In the genomic region with DNA sequence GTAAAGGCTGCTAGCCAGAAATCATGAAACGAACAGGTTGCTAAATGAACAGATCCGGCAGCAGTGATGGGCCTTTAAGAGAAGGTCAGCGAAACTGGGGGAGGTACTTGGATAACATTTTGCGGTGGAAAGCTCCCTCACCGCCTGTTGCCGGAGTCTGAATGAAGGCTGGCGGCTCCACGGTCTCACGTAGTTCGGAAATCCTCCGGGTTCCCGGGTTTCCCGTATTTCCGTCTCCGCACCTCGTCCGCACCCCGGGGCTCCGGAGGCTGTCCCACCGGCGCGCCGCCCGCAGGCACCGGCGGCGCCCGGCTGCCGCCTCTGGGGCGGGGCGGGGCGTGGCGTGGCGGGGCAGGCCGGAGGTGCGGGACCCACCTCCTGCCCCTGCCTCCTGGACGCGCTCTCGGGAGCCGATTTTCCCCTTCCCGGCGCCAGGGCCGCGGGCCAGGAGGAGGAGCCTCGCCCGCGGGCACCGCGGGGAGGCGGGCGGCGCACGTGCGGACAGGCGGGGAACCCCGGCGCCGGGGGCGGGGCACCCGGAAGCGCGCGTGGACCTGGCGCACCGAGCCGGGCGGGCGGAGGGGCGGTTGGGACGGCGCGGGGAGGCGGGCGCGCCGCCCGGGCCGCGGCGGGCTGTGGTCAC, we compare ENCODE assay signal across 8 cellular contexts. TPM values are rescaled to one million over a fixed set of nuclear protein-coding genes. Genes with fewer than 3 reads are reported as not detected.
DNase-seq lines count a peak whose midpoint lies in the region; ATAC-seq, FAIRE-seq and TF ChIP-seq lines count a peak whose summit lies in the region.

A gene with protein sequence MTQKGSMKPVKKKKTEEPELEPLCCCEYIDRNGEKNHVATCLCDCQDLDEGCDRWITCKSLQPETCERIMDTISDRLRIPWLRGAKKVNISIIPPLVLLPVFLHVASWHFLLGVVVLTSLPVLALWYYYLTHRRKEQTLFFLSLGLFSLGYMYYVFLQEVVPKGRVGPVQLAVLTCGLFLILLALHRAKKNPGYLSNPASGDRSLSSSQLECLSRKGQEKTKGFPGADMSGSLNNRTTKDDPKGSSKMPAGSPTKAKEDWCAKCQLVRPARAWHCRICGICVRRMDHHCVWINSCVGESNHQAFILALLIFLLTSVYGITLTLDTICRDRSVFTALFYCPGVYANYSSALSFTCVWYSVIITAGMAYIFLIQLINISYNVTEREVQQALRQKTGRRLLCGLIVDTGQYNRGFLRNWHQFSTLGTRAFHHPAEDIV (plus strand): TSS at position 642 of the 643 bp plus-strand sequence. CDS start 790 bp downstream, outside the sequence.

- H3K36me3 ChIP-seq in HAP-1 (replicated peaks) (0 out of 2 replicates have a peak, but pooled peaks cover 2% of the 10 kb centered on the region), MG63 (no peaks in the 10 kb centered on the region), pancreas (no peaks in the 10 kb centered on the region), tibial nerve (no peaks in the 10 kb centered on the region)

- TF ChIP-seq CTCF in pancreas (IDR thresholded peaks at IDR 0.05) = no peak
- TF ChIP-seq CTCF in tibial nerve (IDR thresholded peaks at IDR 0.05) = no peak

- in situ Hi-C loops in G401 (cut with HindIII; ENCODE audit: low sequenced_read_pairs) (no loop called here), HAP-1 (cut with MboI; ENCODE audit: low sequenced_read_pairs) (no loop called here), SK-MEL-5 (cut with HindIII; ENCODE audit: low pct_unique_long_range_greater_than_20kb, low sequenced_read_pairs) (no loop called here)

- TF ChIP-seq POLR2A in tibial nerve (IDR thresholded peaks at IDR 0.05) = peak in 1 of 2 donors; percentile 11

- H3K4me3 ChIP-seq in HAP-1 (peak within 1 kb of the TSS; percentile 62), MG63 (peak within 1 kb of the TSS; percentile 54), pancreas (peak within 1 kb of the TSS; percentile 71 to 96 (median 84)), tibial nerve (peak within 1 kb of the TSS; percentile 50 to 87 (median 83))

- H3K27ac ChIP-seq in pancreas (peak within 1 kb of the TSS; percentile 58 to 78 (median 74)), tibial nerve (peak within 1 kb of the TSS in 3 of 4 donors; percentile 50 to 61 (median 57))

- peak; percentile 75 for DNase-seq in G401 (ENCODE audit: low spot score)
- DNase-seq in HAP-1 (ENCODE audit: low spot score in 2 of 2) = peak; percentile 63 to 85
- peak; percentile 86 for DNase-seq in MG63
- peak; percentile 48 for DNase-seq in SK-MEL-5 (ENCODE audit: low read depth, low spot score)
- DNase-seq in activated naive CD4-positive, alpha-beta T cell treated with anti-CD3 and anti-CD28 coated beads, Interleukin-2, amount 50 U/mL, for 16 hours = peak; percentile 71
- peak in 39 of 42 donors; percentile 26 to 77 (median 55) for DNase-seq in head of caudate nucleus
- peak; percentile 89 to 95 (median 93) for DNase-seq in pancreas
- DNase-seq in tibial nerve (ENCODE audit: low spot score in 2 of 2) = peak in 1 of 2 donors; percentile 21

- H3K27me3 ChIP-seq in HAP-1 (ENCODE audit: low read depth) (no peaks in the 10 kb centered on the region), MG63 (0 out of 2 replicates have a peak, but pooled peaks cover 2% of the 10 kb centered on the region), pancreas (no peaks in the 10 kb centered on the region), tibial nerve (no peaks in the 10 kb centered on the region)

- FAIRE-seq in pancreas (lab: Jason Lieb, UNC) = no peak

- TF ChIP-seq EP300 in tibial nerve (IDR thresholded peaks at IDR 0.05) = no peak

- intact Hi-C loops in head of caudate nucleus (cut with DNase I) = no loop called here
- intact Hi-C loops in pancreas (cut with DNase I) = no loop called here

- no peaks in the 10 kb centered on the region for H3K9me3 ChIP-seq in HAP-1
- no peaks in the 10 kb centered on the region for H3K9me3 ChIP-seq in MG63
- no peaks in the 10 kb centered on the region for H3K9me3 ChIP-seq in pancreas
- no peaks in the 10 kb centered on the region for H3K9me3 ChIP-seq in tibial nerve

- WGBS in pancreas, 2 donors = 0% methylated on average over 40 to 80 of the region's 80 CpGs
- WGBS in tibial nerve, 2 donors = 0 to 2% methylated on average over 29 to 38 of the region's 80 CpGs

- ATAC-seq in pancreas = peak; percentile 91 to 94 (median 93)

- H3K4me1 ChIP-seq in HAP-1 (peaks cover 8% of the 10 kb centered on the region), pancreas (no peaks in the 10 kb centered on the region), tibial nerve (peaks cover 0 to 15% (median 0%) of the 10 kb centered on the region in 4 donors)

RNA-seq across cellular contexts. Expression of the gene that starts here (rescaled TPM):
- 8.0 and 12.1 TPM in 2 replicates for total RNA-seq in G401 (2014; rRNA removed; shearing (Covaris generic))
- total RNA-seq in MG63 (2014; rRNA removed; shearing (Covaris generic); ENCODE audit: low replicate concordance) = 5.8 and 8.5 TPM in 2 replicates
- 3.9 and 5.4 TPM in 2 replicates for total RNA-seq in SK-MEL-5 (2014; rRNA removed; shearing (Covaris generic))
- polyA plus RNA-seq in SK-MEL-5 (2015; cell fraction: cytosol; rRNA removed) = 3.2 and 4.0 TPM in 2 replicates
- polyA plus RNA-seq in SK-MEL-5 (2015; cell fraction: nucleus; rRNA removed) = 32.7 and 43.6 TPM in 2 replicates
- total RNA-seq in pancreas (1 to 10 TPM; 4.1 to 8.1 (median 6.0) TPM), tibial nerve (1 to 10 TPM; 2.3 to 4.5 (median 3.2) TPM)
- 1 to 10 TPM; 2.4 to 3.8 TPM for polyA plus RNA-seq in pancreas
